Comparison of ENCODE assay signal across 8 cellular contexts in the genomic region with DNA sequence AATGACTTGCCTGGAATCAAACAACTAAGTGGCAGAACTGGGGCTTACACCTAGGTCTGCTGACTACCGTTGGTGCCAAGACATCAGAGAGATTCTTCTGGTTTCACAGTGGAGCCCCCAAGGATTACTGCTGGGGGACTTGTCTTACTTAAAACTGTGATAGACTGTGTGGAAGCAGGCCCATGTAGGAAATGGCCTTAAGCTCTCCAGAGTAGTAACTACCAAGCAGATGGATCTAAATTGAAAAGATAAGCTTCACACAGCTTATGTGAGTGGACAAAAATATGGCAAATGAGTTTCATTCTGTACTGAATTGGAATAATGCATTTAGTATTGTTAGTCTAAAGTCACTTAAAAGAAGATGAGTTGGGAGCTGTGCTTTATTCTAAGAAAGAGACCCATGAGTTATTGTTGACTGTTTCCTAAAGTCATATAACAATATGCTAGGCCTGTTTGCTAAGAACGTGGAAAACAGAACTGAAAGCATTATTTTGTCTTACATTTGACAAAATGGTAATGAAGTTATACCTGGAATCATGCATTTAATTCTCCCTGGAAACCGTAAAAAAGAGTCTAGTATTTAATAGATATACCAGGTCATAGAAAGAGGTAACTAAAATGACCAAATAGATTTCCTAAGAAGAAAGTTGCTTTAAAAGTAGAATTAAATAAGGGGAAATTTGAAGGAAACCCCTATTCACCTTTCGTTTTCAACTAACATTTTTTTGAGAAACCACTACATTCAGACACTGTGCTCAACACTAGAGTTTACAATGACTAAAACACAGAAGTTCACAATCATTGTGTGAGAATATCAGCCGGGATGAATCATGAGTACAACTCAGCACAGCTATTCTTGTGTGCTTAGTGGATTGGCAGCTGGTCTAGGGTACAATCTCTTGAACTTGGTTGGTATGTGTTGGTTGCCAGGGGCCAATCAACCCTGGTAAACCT. TPM values are rescaled to one million over a fixed set of nuclear protein-coding genes. Genes with fewer than 3 reads are reported as not detected.
A peak's percentile ranks its signal among the peaks of the same experiment; 100 is the strongest.
DNase-seq lines count a peak whose midpoint lies in the region; ATAC-seq lines count a peak whose summit lies in the region.

No MANE protein-coding gene starts in this region.

- H3K27ac Mint-ChIP-seq in activated T-helper 1 cell treated with anti-CD3 and anti-CD28 coated beads, Interleukin-12 subunit alpha, Interleukin-12 subunit beta, Interleukin-2, Interleukin-4 antibody, amounts not matched to agents 30 ng/mL and 10 ng/mL and 1 ng/mL, durations not matched to agents 14 hours and 24 hours and 36 hours, result peak overlapping the region; percentile 80
- peak overlapping the region in 1 of 9 donors; percentile 82 for H3K27ac Mint-ChIP-seq in naive thymus-derived CD4-positive, alpha-beta T cell

- H3K4me1 Mint-ChIP-seq in activated T-helper 1 cell treated with anti-CD3 and anti-CD28 coated beads, Interleukin-12 subunit alpha, Interleukin-12 subunit beta, Interleukin-2, Interleukin-4 antibody, amounts not matched to agents 30 ng/mL and 10 ng/mL and 1 ng/mL, durations not matched to agents 14 hours and 24 hours and 36 hours (ENCODE audit: low read depth), result peaks cover 70% of the 10 kb centered on the region
- H3K4me1 Mint-ChIP-seq in naive thymus-derived CD4-positive, alpha-beta T cell, result peaks cover 9 to 58% (median 16%) of the 10 kb centered on the region in 7 donors

- no peak overlapping the region for H3K4me3 ChIP-seq in naive thymus-derived CD4-positive, alpha-beta T cell (ENCODE audit: low read length)

- no peaks in the 10 kb centered on the region for H3K27me3 Mint-ChIP-seq in activated T-helper 1 cell treated with anti-CD3 and anti-CD28 coated beads, Interleukin-12 subunit alpha, Interleukin-12 subunit beta, Interleukin-2, Interleukin-4 antibody, amounts not matched to agents 30 ng/mL and 10 ng/mL and 1 ng/mL, durations not matched to agents 14 hours and 24 hours and 36 hours (ENCODE audit: insufficient read depth)
- H3K27me3 Mint-ChIP-seq in naive thymus-derived CD4-positive, alpha-beta T cell, result peaks cover 0 to 2% (median 0%) of the 10 kb centered on the region in 5 donors

- no peaks in the 10 kb centered on the region for H3K27me3 ChIP-seq in naive thymus-derived CD4-positive, alpha-beta T cell (ENCODE audit: control insufficient read depth in 2 of 2, insufficient read depth in 2 of 2, low read length in 2 of 2)

- H3K36me3 Mint-ChIP-seq in activated T-helper 1 cell treated with anti-CD3 and anti-CD28 coated beads, Interleukin-12 subunit alpha, Interleukin-12 subunit beta, Interleukin-2, Interleukin-4 antibody, amounts not matched to agents 30 ng/mL and 10 ng/mL and 1 ng/mL, durations not matched to agents 14 hours and 24 hours and 36 hours (ENCODE audit: low read depth), result peaks cover 3% of the 10 kb centered on the region
- H3K36me3 Mint-ChIP-seq in naive thymus-derived CD4-positive, alpha-beta T cell, result peaks cover 0 to 4% (median 0%) of the 10 kb centered on the region in 5 donors

- CTCF ChIA-PET in naive thymus-derived CD4-positive, alpha-beta T cell (lab: Charles Lee), result interaction anchor here (0.6 to 0.8 kb wide), 2 partner anchors 41 to 73 kb away, joined by 3 read pairs; no protein-coding TSS in a partner anchor

- intact Hi-C loops in activated T-helper 1 cell treated with anti-CD3 and anti-CD28 coated beads, Interleukin-12 subunit alpha, Interleukin-12 subunit beta, Interleukin-2, Interleukin-4 antibody, amounts not matched to agents 30 ng/mL and 10 ng/mL and 1 ng/mL, durations not matched to agents 14 hours and 24 hours and 36 hours (cut with micrococcal nuclease), result loop anchor here (1.0 to 5.0 kb wide), 7 partner anchors 7 to 671 kb away; partner anchors contain the start of gene ATOSA
- intact Hi-C loops in naive thymus-derived CD4-positive, alpha-beta T cell (cut with micrococcal nuclease), result loop anchor here in 1 of 2 donors (1.0 to 5.0 kb wide), 3 partner anchors 13 to 39 kb away; partner anchors contain the start of genes LEO1 and MAPK6

- peak; percentile 72 for ATAC-seq in HG03095 (IDR thresholded peaks at IDR 0.05; ENCODE audit: unreplicated experiment)
- ATAC-seq in naive thymus-derived CD4-positive, alpha-beta T cell, result no peak

- H3K9me3 ChIP-seq in naive thymus-derived CD4-positive, alpha-beta T cell (ENCODE audit: control insufficient read depth in 2 of 3, low read length in 3 of 3), result no peaks in the 10 kb centered on the region

- no peaks in the 10 kb centered on the region for H3K9me3 Mint-ChIP-seq in activated T-helper 1 cell treated with anti-CD3 and anti-CD28 coated beads, Interleukin-12 subunit alpha, Interleukin-12 subunit beta, Interleukin-2, Interleukin-4 antibody, amounts not matched to agents 30 ng/mL and 10 ng/mL and 1 ng/mL, durations not matched to agents 14 hours and 24 hours and 36 hours
- H3K9me3 Mint-ChIP-seq in naive thymus-derived CD4-positive, alpha-beta T cell, result peaks cover 0 to 2% (median 0%) of the 10 kb centered on the region in 11 donors

- no peaks in the 10 kb centered on the region for H3K36me3 ChIP-seq in naive thymus-derived CD4-positive, alpha-beta T cell (ENCODE audit: control insufficient read depth in 2 of 3, insufficient read depth in 3 of 3, low read length in 3 of 3)

- no peak overlapping the region for H3K27ac ChIP-seq in naive thymus-derived CD4-positive, alpha-beta T cell (ENCODE audit: low read depth, low read length)

- peak overlapping the region; percentile 28 for H3K4me3 Mint-ChIP-seq in activated T-helper 1 cell treated with anti-CD3 and anti-CD28 coated beads, Interleukin-12 subunit alpha, Interleukin-12 subunit beta, Interleukin-2, Interleukin-4 antibody, amounts not matched to agents 30 ng/mL and 10 ng/mL and 1 ng/mL, durations not matched to agents 14 hours and 24 hours and 36 hours
- H3K4me3 Mint-ChIP-seq in naive thymus-derived CD4-positive, alpha-beta T cell, result peak overlapping the region in 1 of 10 donors; percentile 54

- POLR2A ChIA-PET in naive thymus-derived CD4-positive, alpha-beta T cell (lab: Charles Lee), result interaction anchor here (0.5 to 1.4 kb wide), 3 partner anchors 9 to 40 kb away, joined by 3 to 6 read pairs (median 3); no protein-coding TSS in a partner anchor

- H3K4me1 ChIP-seq in naive thymus-derived CD4-positive, alpha-beta T cell (ENCODE audit: control insufficient read depth in 2 of 2, insufficient read depth in 2 of 2, low read length in 2 of 2), result peaks cover 0 to 9% of the 10 kb centered on the region in 2 donors

- DNase-seq in stimulated activated CD4-positive, alpha-beta T cell treated with anti-CD3 and anti-CD28 coated beads, Interleukin-15, amount 100 ng/mL, for 24 hours, result peak; percentile 48
- DNase-seq in stimulated activated CD4-positive, alpha-beta T cell treated with anti-CD3 and anti-CD28 coated beads, Interleukin-2, amount 100 ng/mL, for 48 hours, result no peak
- no peak for DNase-seq in activated T-helper 1 cell treated with anti-CD3 and anti-CD28 coated beads, Interleukin-12 subunit alpha, Interleukin-12 subunit beta, Interleukin-2, Interleukin-4 antibody, amounts not matched to agents 30 ng/mL and 10 ng/mL and 1 ng/mL, durations not matched to agents 14 hours and 24 hours and 36 hours (ENCODE audit: low spot score)
- DNase-seq in renal cortical epithelial cell (ENCODE audit: low read depth) (peak; percentile 91), UCSD-AML1 (lab: John Stamatoyannopoulos, UW; ENCODE audit: unreplicated experiment) (no peak), ecto neural progenitor cell (ENCODE audit: low spot score) (no peak)
- no peak for DNase-seq in naive thymus-derived CD4-positive, alpha-beta T cell

RNA-seq across cellular contexts. Expression of gene MAPK6, which starts 13.0 kb away (rescaled TPM):
- total RNA-seq in activated T-helper 1 cell treated with anti-CD3 and anti-CD28 coated beads, Interleukin-12 subunit alpha, Interleukin-12 subunit beta, Interleukin-2, Interleukin-4 antibody, amounts not matched to agents 30 ng/mL and 10 ng/mL and 1 ng/mL, durations not matched to agents 14 hours and 24 hours and 36 hours, result 57.3 and 57.9 TPM in 2 replicates
- total RNA-seq in renal cortical epithelial cell, result 55.4 and 68.1 TPM in 2 replicates
- total RNA-seq in naive thymus-derived CD4-positive, alpha-beta T cell, result 10 to 100 TPM; 19.2 to 44.1 (median 25.3) TPM
- polyA plus RNA-seq in naive thymus-derived CD4-positive, alpha-beta T cell, result 1 to 10 TPM; 5.1 to 6.0 TPM

RNA-seq across cellular contexts. Expression of gene LEO1, which starts 34.4 kb away (rescaled TPM):
- total RNA-seq in activated T-helper 1 cell treated with anti-CD3 and anti-CD28 coated beads, Interleukin-12 subunit alpha, Interleukin-12 subunit beta, Interleukin-2, Interleukin-4 antibody, amounts not matched to agents 30 ng/mL and 10 ng/mL and 1 ng/mL, durations not matched to agents 14 hours and 24 hours and 36 hours, result 36.3 and 36.5 TPM in 2 replicates
- total RNA-seq in renal cortical epithelial cell, result 18.8 and 49.9 TPM in 2 replicates
- total RNA-seq in naive thymus-derived CD4-positive, alpha-beta T cell, result 10 to 100 TPM in 3 of 5 experiments, 1 to 10 TPM in 2; 9.2 to 30.1 (median 19.3) TPM
- 10 to 100 TPM; 16.5 to 33.2 TPM for polyA plus RNA-seq in naive thymus-derived CD4-positive, alpha-beta T cell

Comparison
In these comparisons a context has a peak if more than half of its experiments do, and no peak if none do; other contexts are left out.
1. DNase-seq: peak in stimulated activated CD4-positive, alpha-beta T cell treated with anti-CD3 and anti-CD28 coated beads, Interleukin-15, amount 100 ng/mL, for 24 hours (single experiment) and renal cortical epithelial cell (single experiment); none in stimulated activated CD4-positive, alpha-beta T cell treated with anti-CD3 and anti-CD28 coated beads, Interleukin-2, amount 100 ng/mL, for 48 hours (0 of 2), activated T-helper 1 cell treated with anti-CD3 and anti-CD28 coated beads, Interleukin-12 subunit alpha, Interleukin-12 subunit beta, Interleukin-2, Interleukin-4 antibody, amounts not matched to agents 30 ng/mL and 10 ng/mL and 1 ng/mL, durations not matched to agents 14 hours and 24 hours and 36 hours (single experiment), UCSD-AML1 (single experiment), naive thymus-derived CD4-positive, alpha-beta T cell (0 of 9) and ecto neural progenitor cell (single experiment).